ENCODE assay signal across 11 cellular contexts in the genomic region with DNA sequence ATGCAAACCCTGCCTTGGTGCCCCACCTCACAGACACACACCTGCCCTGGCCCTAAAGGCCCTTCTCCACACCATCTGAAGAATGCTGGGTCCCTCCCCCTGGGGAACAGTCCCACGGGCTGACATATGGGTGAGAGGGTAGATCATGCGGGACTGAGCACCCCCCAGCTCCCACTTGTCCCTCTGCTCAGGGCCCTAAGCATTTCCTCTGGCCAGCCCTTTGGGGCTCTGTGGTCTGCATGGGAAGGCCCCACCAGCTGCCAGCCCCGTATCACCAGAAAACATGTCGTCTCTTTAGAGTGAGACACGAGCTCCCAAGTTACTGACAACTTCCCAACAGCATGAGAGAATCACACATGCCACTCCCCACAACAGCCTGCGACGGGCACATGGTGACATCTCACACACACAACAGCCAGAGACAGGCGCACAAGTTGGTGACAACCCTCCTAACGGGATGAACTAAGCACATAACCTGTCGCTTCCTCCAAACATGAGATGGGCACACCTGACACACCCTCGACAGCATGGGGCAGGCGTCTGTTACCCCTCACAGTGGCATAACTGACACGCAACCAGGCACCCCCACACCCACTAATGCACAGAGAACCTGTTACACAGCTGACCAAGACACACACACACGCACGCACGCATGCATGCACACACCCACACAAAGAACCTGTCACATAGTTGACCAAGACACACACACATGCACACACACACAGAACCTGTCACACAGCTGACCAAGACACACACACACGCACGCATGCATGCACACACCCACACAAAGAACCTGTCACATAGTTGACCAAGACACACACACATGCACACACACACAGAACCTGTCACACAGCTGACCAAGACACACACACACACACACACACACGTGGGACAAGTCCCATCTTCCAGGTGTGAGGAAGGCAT. TPM values are rescaled to one million over a fixed set of nuclear protein-coding genes. Genes with fewer than 3 reads are reported as not detected.
A peak's percentile ranks its signal among the peaks of the same experiment; 100 is the strongest.
DNase-seq lines count a peak whose midpoint lies in the region; ATAC-seq and TF ChIP-seq lines count a peak whose summit lies in the region.
"Had no signal": no experiment of that assay in that cellular context is flagged by ENCODE, and none has a peak within 500 bp of the region (broad histone marks: within the 10 kb centered on the region; RNA-seq: fewer than 3 reads in every experiment).

No MANE protein-coding gene starts in this region.

- CTCF ChIA-PET in WTC11 (lab: Charles Lee), result interaction anchor here (0.5 to 11.6 kb wide), 10 partner anchors 8 to 208 kb away, joined by 3 to 489 read pairs (median 5); no protein-coding TSS in a partner anchor

- H3K4me3 Mint-ChIP-seq in WTC11 (no peak overlapping the region), osteocyte (ENCODE audit: unreplicated experiment) (peak overlapping the region; percentile 26)

- H3K27me3 Mint-ChIP-seq in WTC11 (ENCODE audit: low read depth) (no peaks in the 10 kb centered on the region), osteocyte (ENCODE audit: unreplicated experiment) (no peaks in the 10 kb centered on the region)

- DNase-seq in WTC11 (ENCODE audit: low spot score) (no peak), cardiac muscle cell (ENCODE audit: low read depth in 1 of 2, low spot score in 1 of 2) (no peak), osteocyte (ENCODE audit: extremely low spot score, unreplicated experiment) (no peak), HUDEP-2 (lab: John Stamatoyannopoulos, UW; ENCODE audit: unreplicated experiment in 76 of 76) (no peak), NCI-H1092 (lab: John Stamatoyannopoulos, UW) (no peak), DMS79 treated with DMSO at 0.1 percent for 48 hours (lab: John Stamatoyannopoulos, UW) (no peak)
- DNase-seq: activated naive CD4-positive, alpha-beta T cell treated with anti-CD3 and anti-CD28 coated beads, Interleukin-2, amount 50 U/mL, for 16 hours; EL; NCI-H146 had no signal

- H3K9me3 Mint-ChIP-seq in WTC11 (no peaks in the 10 kb centered on the region), osteocyte (ENCODE audit: unreplicated experiment) (no peaks in the 10 kb centered on the region)

- WGBS in urinary bladder, result 64% methylated on average over 19 of the region's 19 CpGs

- H3K36me3 ChIP-seq in cardiac muscle cell (no peaks in the 10 kb centered on the region), urinary bladder (ENCODE audit: insufficient read depth) (no peaks in the 10 kb centered on the region)

- H3K4me3 ChIP-seq in cardiac muscle cell, result no peak overlapping the region
- H3K4me3 ChIP-seq in urinary bladder (ENCODE audit: low read depth, low read length), result no peak overlapping the region

- H3K27me3 ChIP-seq in cardiac muscle cell, result no peaks in the 10 kb centered on the region

- no peaks in the 10 kb centered on the region for H3K9me3 ChIP-seq in cardiac muscle cell (ENCODE audit: low read depth)

- H3K4me1 ChIP-seq in cardiac muscle cell (ENCODE audit: low read depth) (peaks cover 76% of the 10 kb centered on the region), urinary bladder (ENCODE audit: insufficient read depth) (peaks cover 2% of the 10 kb centered on the region)

- H3K27ac Mint-ChIP-seq in WTC11 (peak overlapping the region; percentile 72; the same call in 1 of the 2 replicates), osteocyte (ENCODE audit: unreplicated experiment) (peak overlapping the region; percentile 94)

- POLR2A ChIA-PET in WTC11 (lab: Charles Lee), result no interaction called here

- H3K36me3 Mint-ChIP-seq in WTC11, result no peaks in the 10 kb centered on the region
- H3K36me3 Mint-ChIP-seq in osteocyte (ENCODE audit: unreplicated experiment), result peaks cover 4% of the 10 kb centered on the region

- TF ChIP-seq CTCF in WTC11 (IDR thresholded peaks at IDR 0.05), result no peak
- TF ChIP-seq CTCF in cardiac muscle cell (IDR thresholded peaks at IDR 0.05; ENCODE audit: low read depth, low read length), result no peak
- no peak for TF ChIP-seq CTCF in osteocyte (IDR thresholded peaks at IDR 0.05)

- no peak for ATAC-seq in WTC11
- ATAC-seq: activated CD4-positive, CD25-positive, alpha-beta regulatory T cell treated with anti-CD3 and anti-CD28 coated beads, Interleukin-2, amount 50 U/mL, for 24 hours had no signal

- H3K4me1 Mint-ChIP-seq in WTC11 (peaks cover 89% of the 10 kb centered on the region), osteocyte (ENCODE audit: unreplicated experiment) (peaks cover 96% of the 10 kb centered on the region)

- H3K27ac ChIP-seq in cardiac muscle cell (peak overlapping the region; percentile 88), urinary bladder (ENCODE audit: low read depth) (peak overlapping the region; percentile 54)

TF ChIP-seq in WTC11, 78 proteins besides CTCF, POLR2A, EP300 and RAD21:
- TF ChIP-seq, protein P1, sequence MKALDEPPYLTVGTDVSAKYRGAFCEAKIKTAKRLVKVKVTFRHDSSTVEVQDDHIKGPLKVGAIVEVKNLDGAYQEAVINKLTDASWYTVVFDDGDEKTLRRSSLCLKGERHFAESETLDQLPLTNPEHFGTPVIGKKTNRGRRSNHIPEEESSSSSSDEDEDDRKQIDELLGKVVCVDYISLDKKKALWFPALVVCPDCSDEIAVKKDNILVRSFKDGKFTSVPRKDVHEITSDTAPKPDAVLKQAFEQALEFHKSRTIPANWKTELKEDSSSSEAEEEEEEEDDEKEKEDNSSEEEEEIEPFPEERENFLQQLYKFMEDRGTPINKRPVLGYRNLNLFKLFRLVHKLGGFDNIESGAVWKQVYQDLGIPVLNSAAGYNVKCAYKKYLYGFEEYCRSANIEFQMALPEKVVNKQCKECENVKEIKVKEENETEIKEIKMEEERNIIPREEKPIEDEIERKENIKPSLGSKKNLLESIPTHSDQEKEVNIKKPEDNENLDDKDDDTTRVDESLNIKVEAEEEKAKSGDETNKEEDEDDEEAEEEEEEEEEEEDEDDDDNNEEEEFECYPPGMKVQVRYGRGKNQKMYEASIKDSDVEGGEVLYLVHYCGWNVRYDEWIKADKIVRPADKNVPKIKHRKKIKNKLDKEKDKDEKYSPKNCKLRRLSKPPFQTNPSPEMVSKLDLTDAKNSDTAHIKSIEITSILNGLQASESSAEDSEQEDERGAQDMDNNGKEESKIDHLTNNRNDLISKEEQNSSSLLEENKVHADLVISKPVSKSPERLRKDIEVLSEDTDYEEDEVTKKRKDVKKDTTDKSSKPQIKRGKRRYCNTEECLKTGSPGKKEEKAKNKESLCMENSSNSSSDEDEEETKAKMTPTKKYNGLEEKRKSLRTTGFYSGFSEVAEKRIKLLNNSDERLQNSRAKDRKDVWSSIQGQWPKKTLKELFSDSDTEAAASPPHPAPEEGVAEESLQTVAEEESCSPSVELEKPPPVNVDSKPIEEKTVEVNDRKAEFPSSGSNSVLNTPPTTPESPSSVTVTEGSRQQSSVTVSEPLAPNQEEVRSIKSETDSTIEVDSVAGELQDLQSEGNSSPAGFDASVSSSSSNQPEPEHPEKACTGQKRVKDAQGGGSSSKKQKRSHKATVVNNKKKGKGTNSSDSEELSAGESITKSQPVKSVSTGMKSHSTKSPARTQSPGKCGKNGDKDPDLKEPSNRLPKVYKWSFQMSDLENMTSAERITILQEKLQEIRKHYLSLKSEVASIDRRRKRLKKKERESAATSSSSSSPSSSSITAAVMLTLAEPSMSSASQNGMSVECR (CRISPR knock-in tag; IDR thresholded peaks at IDR 0.05; ENCODE audit: borderline replicate concordance), result no peak
- TF ChIP-seq, protein P2, sequence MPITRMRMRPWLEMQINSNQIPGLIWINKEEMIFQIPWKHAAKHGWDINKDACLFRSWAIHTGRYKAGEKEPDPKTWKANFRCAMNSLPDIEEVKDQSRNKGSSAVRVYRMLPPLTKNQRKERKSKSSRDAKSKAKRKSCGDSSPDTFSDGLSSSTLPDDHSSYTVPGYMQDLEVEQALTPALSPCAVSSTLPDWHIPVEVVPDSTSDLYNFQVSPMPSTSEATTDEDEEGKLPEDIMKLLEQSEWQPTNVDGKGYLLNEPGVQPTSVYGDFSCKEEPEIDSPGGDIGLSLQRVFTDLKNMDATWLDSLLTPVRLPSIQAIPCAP (CRISPR knock-in tag; IDR thresholded peaks at IDR 0.05), result no peak
- TF ChIP-seq NFATC4 (CRISPR knock-in tag; IDR thresholded peaks at IDR 0.05), result no peak

RNA-seq across cellular contexts. Expression of a gene that starts 41.2 kb away (rescaled TPM):
- total RNA-seq in WTC11 (2021), result 31.6 to 49.0 TPM (median 32.6 TPM) in 3 replicates
- total RNA-seq in cardiac muscle cell, result 31.0 and 58.1 TPM in 2 replicates
- 16.3 and 21.1 TPM in 2 replicates for polyA plus RNA-seq in cardiac muscle cell
- 118 and 124 TPM in 2 replicates for total RNA-seq in osteocyte
- 19.0 TPM for total RNA-seq in urinary bladder
- polyA plus RNA-seq in urinary bladder, result 44.8 TPM
